ENCODE assay signal across 17 cellular contexts in the genomic region with DNA sequence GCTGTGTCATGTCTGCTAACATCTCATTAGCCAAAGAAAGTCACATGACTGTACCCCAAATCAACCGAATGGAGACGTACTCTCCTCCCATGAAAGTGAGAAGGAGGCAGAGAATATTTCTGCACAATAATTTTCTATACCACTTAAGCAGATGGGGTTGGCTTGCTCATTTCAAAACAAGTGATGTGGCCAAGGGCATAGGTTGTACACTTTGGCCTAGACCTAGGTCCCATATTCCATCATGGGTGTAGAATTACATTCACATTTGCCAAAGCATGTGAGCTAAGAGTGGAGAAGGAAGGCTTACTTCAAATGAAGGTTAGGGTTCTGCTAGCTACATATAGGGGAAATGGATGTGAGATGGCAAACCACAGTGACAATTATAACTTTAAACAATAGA.
DNase-seq lines count a peak whose midpoint lies in the region; ATAC-seq lines count a peak whose summit lies in the region.
"Had no signal": no experiment of that assay in that cellular context is flagged by ENCODE, and none has a peak within 500 bp of the region (broad histone marks: within the 10 kb centered on the region; RNA-seq: fewer than 3 reads in every experiment).

No MANE protein-coding gene starts in this region.

- peaks cover 25% of the 10 kb centered on the region for H3K4me1 ChIP-seq in BLaER1
- H3K4me1 ChIP-seq: gastroesophageal sphincter had no signal

- H3K4me3 ChIP-seq in BLaER1, result no peak overlapping the region
- H3K4me3 ChIP-seq: gastroesophageal sphincter, upper lobe of left lung had no signal

- H3K27me3 ChIP-seq in BLaER1, result no peaks in the 10 kb centered on the region
- H3K27me3 ChIP-seq: gastroesophageal sphincter, upper lobe of left lung had no signal

- ATAC-seq in GM21390 (IDR thresholded peaks at IDR 0.05; ENCODE audit: unreplicated experiment) (peak; percentile 2), HG03432 (IDR thresholded peaks at IDR 0.05; ENCODE audit: unreplicated experiment) (peak; percentile 4), HG02798 (IDR thresholded peaks at IDR 0.05; ENCODE audit: poor library complexity, unreplicated experiment) (no peak)
- ATAC-seq: gastroesophageal sphincter, PC-3 had no signal

- H3K9ac ChIP-seq in BLaER1, result no peak overlapping the region

- DNase-seq in immature natural killer cell (peak in 1 of 3 donors; percentile 2), NCI-H146 treated with DMSO at 0.1 percent for 48 hours (lab: John Stamatoyannopoulos, UW; ENCODE audit: unreplicated experiment) (no peak), AG08396 (ENCODE audit: low spot score) (no peak), NCI-H2081 treated with DMSO at 0.1 percent for 48 hours (lab: John Stamatoyannopoulos, UW) (no peak)
- DNase-seq: activated CD4-positive, alpha-beta T cell treated with anti-CD3 and anti-CD28 coated beads for 4 hours; activated naive CD4-positive, alpha-beta T cell treated with Interleukin-2 at 50 U/mL for 16 hours; NCI-H2029; NCI-H510A treated with DMSO at 0.1 percent for 48 hours; PC-3; stimulated activated naive CD4-positive, alpha-beta T cell; T1000; upper lobe of left lung had no signal

- H3K9me3 ChIP-seq in BLaER1, result no peaks in the 10 kb centered on the region
- H3K9me3 ChIP-seq: gastroesophageal sphincter, upper lobe of left lung had no signal

- peaks cover 0 to 3% (median 0%) of the 10 kb centered on the region in 3 donors for H3K27me3 Mint-ChIP-seq in immature natural killer cell (ENCODE audit: low read depth in 3 of 3)

- H3K4me2 ChIP-seq in BLaER1, result peak overlapping the region; percentile 50

- H3K4me1 Mint-ChIP-seq in immature natural killer cell, result peaks cover 28 to 43% of the 10 kb centered on the region in 2 donors

- H4K20me1 ChIP-seq in BLaER1, result no peaks in the 10 kb centered on the region

- H3K9me3 Mint-ChIP-seq in immature natural killer cell, result peaks cover 0 to 2% (median 0%) of the 10 kb centered on the region in 6 donors

- peaks cover 0 to 4% (median 4%) of the 10 kb centered on the region in 3 donors for H3K36me3 Mint-ChIP-seq in immature natural killer cell

- H3K27ac Mint-ChIP-seq in immature natural killer cell, result peak overlapping the region; percentile 35 to 81 (median 53)

- H3K4me3 Mint-ChIP-seq in immature natural killer cell, result peak overlapping the region; percentile 62 to 74 (median 66)

- no peak overlapping the region for H3K27ac ChIP-seq in BLaER1
- H3K27ac ChIP-seq: gastroesophageal sphincter, upper lobe of left lung had no signal

- no peaks in the 10 kb centered on the region for H3K36me3 ChIP-seq in BLaER1
- H3K36me3 ChIP-seq: gastroesophageal sphincter, upper lobe of left lung had no signal
